ENCODE assay signal across 8 cellular contexts in the genomic region with DNA sequence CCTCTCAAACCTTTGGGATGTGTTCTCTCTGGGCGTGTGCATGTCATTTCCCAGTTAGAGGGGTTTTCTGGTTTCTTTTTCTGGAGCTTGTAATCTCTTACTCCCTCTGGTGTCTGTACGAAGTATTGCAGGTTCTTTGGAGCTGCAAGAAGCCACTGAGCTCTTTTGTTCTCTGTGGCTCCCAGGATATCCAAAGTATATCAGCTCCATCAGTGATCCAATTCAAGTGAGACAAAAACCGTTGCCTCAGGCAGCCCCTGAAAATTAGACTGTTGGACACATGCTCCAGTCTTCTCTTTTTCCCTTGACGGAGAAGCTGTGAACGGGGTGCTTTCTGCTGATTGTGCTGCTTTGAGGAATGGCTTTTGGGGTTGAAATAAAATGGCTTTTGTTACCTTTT. TPM values are rescaled to one million over a fixed set of nuclear protein-coding genes. Genes with fewer than 3 reads are reported as not detected.
A peak's percentile ranks its signal among the peaks of the same experiment; 100 is the strongest.
DNase-seq lines count a peak whose midpoint lies in the region; ATAC-seq and TF ChIP-seq lines count a peak whose summit lies in the region.

No MANE protein-coding gene starts in this region.

- ATAC-seq in HG02678 (IDR thresholded peaks at IDR 0.05; ENCODE audit: unreplicated experiment) (no peak), GM21381 (IDR thresholded peaks at IDR 0.05; ENCODE audit: unreplicated experiment) (no peak)

- H3K27ac Mint-ChIP-seq in progenitor cell of endocrine pancreas = no peak overlapping the region

- H3K4me3 Mint-ChIP-seq in progenitor cell of endocrine pancreas (ENCODE audit: low read depth) = no peak overlapping the region

- H3K36me3 Mint-ChIP-seq in progenitor cell of endocrine pancreas (ENCODE audit: insufficient read depth) = peaks cover 1% of the 10 kb centered on the region

- no peak overlapping the region for H3K27ac ChIP-seq in VCaP

- H3K9me3 Mint-ChIP-seq in progenitor cell of endocrine pancreas (ENCODE audit: low read depth) = peaks cover 36% of the 10 kb centered on the region

- peak; percentile 90 for TF ChIP-seq CTCF in AG10803 (conservative IDR thresholded peaks at IDR 0.05; ENCODE audit: low read length)
- peak; percentile 74 for TF ChIP-seq CTCF in GM12874 (IDR thresholded peaks at IDR 0.05; ENCODE audit: insufficient read depth, low read depth, low read length)
- peak; percentile 86 for TF ChIP-seq CTCF in VCaP (conservative IDR thresholded peaks at IDR 0.05)
- TF ChIP-seq CTCF in progenitor cell of endocrine pancreas (IDR thresholded peaks at IDR 0.05; ENCODE audit: unreplicated experiment) = peak; percentile 71

- DNase-seq in AG10803 (ENCODE audit: low read depth) (peak; percentile 69), NCI-H2029 treated with DMSO at 0.1 percent for 48 hours (lab: John Stamatoyannopoulos, UW) (peak; percentile 71), glomerular visceral epithelial cell (ENCODE audit: extremely low spot score) (peak; percentile 69), progenitor cell of endocrine pancreas (ENCODE audit: low spot score, unreplicated experiment) (no peak)

- no peak overlapping the region for H3K4me3 ChIP-seq in AG10803 (ENCODE audit: low read length)

- no peaks in the 10 kb centered on the region for H3K27me3 Mint-ChIP-seq in progenitor cell of endocrine pancreas

- H3K4me1 Mint-ChIP-seq in progenitor cell of endocrine pancreas (ENCODE audit: low read depth) = no peaks in the 10 kb centered on the region

RNA-seq across cellular contexts. Expression of a gene that starts 59.0 kb away (rescaled TPM):
- 3.4 and 3.8 TPM in 2 replicates for total RNA-seq in progenitor cell of endocrine pancreas
